10 cellular contexts compared by ENCODE assay signal in the genomic region with DNA sequence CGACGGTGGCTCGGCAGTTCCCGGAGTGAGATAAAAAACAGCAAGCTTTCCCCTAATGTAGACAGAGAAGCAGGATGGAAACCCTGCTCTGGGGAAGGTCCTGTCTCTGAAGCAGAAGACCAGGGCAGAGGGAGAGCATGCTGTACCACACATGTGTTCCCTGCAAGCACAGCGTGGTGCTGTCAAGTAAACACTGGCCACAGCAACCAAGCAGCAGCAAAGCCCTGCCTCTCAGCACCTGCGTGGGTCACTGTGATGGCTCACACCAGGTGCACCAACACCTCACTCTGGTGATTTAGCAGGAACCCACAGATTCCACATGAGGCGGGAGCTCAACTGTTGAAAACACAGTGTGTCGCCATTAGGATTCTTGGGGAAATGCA.
DNase-seq lines count a peak whose midpoint lies in the region; ATAC-seq and TF ChIP-seq lines count a peak whose summit lies in the region.
"Had no signal": no experiment of that assay in that cellular context is flagged by ENCODE, and none has a peak within 500 bp of the region (broad histone marks: within the 10 kb centered on the region; RNA-seq: fewer than 3 reads in every experiment).

No MANE protein-coding gene starts in this region.

- no peaks in the 10 kb centered on the region for H3K9me3 Mint-ChIP-seq in stimulated activated memory B cell treated with anti-CD40 and anti-IgM and Interleukin-4, amounts not matched to agents 10 μg/mL and 1 μg/mL and 100 μg/mL, for 72 hours

- H3K9me3 ChIP-seq in heart left ventricle: no peaks in the 10 kb centered on the region

- TF ChIP-seq POLR2A in heart left ventricle (IDR thresholded peaks at IDR 0.05): no peak

- intact Hi-C loops in heart left ventricle (cut with DNase I): loop anchor here in 4 of 10 donors (1.0 to 10.0 kb wide), 3 partner anchors 61 to 65 kb away; partner anchors contain the start of gene TXNDC5 (in 4 of the 4)

- DNase-seq in heart left ventricle (peak in 2 of 5 donors; percentile 33 to 66), HuH-7 (ENCODE audit: low spot score) (no peak), islet precursor cell (no peak)
- no peak for DNase-seq in activated T-cell treated with anti-CD3 and anti-CD28 coated beads, Interleukin-2, amount 50 U/mL, for 48 hours
- DNase-seq: stimulated activated CD4-positive, alpha-beta T cell treated with anti-CD3 and anti-CD28 coated beads, Interleukin-1b, Interleukin-23, amount 100 ng/mL, for 48 hours had no signal

- ATAC-seq in HG02642 (IDR thresholded peaks at IDR 0.05; ENCODE audit: poor library complexity, unreplicated experiment) (peak; percentile 64), SK-N-SH treated with all-trans-retinoic acid at 6 μM for 48 hours (peak; percentile 74), heart left ventricle (peak; percentile 41 to 92 (median 78)), GM19035 (IDR thresholded peaks at IDR 0.05; ENCODE audit: unreplicated experiment) (no peak)
- peak; percentile 58 for ATAC-seq in stimulated activated memory B cell treated with anti-CD40 and anti-IgM and Interleukin-4, amounts not matched to agents 10 μg/mL and 1 μg/mL and 100 μg/mL, for 72 hours

- 5 to 27% (median 22%) methylated on average over 5 to 8 of the region's 8 CpGs for WGBS in heart left ventricle, 4 donors

- no peaks in the 10 kb centered on the region for H3K36me3 Mint-ChIP-seq in stimulated activated memory B cell treated with anti-CD40 and anti-IgM and Interleukin-4, amounts not matched to agents 10 μg/mL and 1 μg/mL and 100 μg/mL, for 72 hours

- H3K4me3 ChIP-seq in heart left ventricle: peak overlapping the region in 6 of 12 donors; percentile 7 to 22 (median 18)

- peaks cover 19% of the 10 kb centered on the region for H3K27me3 Mint-ChIP-seq in stimulated activated memory B cell treated with anti-CD40 and anti-IgM and Interleukin-4, amounts not matched to agents 10 μg/mL and 1 μg/mL and 100 μg/mL, for 72 hours

- H3K4me3 Mint-ChIP-seq in stimulated activated memory B cell treated with anti-CD40 and anti-IgM and Interleukin-4, amounts not matched to agents 10 μg/mL and 1 μg/mL and 100 μg/mL, for 72 hours: peak overlapping the region; percentile 54
- H3K4me3 Mint-ChIP-seq: activated naive CD8-positive, alpha-beta T cell had no signal

- peak overlapping the region in 9 of 12 donors; percentile 5 to 74 (median 33) for H3K27ac ChIP-seq in heart left ventricle

- peaks cover 34% of the 10 kb centered on the region for H3K4me1 Mint-ChIP-seq in stimulated activated memory B cell treated with anti-CD40 and anti-IgM and Interleukin-4, amounts not matched to agents 10 μg/mL and 1 μg/mL and 100 μg/mL, for 72 hours

- no peaks in the 10 kb centered on the region for H3K36me3 ChIP-seq in heart left ventricle

- no peaks in the 10 kb centered on the region for H3K27me3 ChIP-seq in heart left ventricle

- H3K27ac Mint-ChIP-seq in stimulated activated memory B cell treated with anti-CD40 and anti-IgM and Interleukin-4, amounts not matched to agents 10 μg/mL and 1 μg/mL and 100 μg/mL, for 72 hours: peak overlapping the region; percentile 48
- H3K27ac Mint-ChIP-seq: activated naive CD8-positive, alpha-beta T cell had no signal

- no peak for TF ChIP-seq CTCF in heart left ventricle (IDR thresholded peaks at IDR 0.05)

- peaks cover 0 to 28% (median 16%) of the 10 kb centered on the region in 12 donors for H3K4me1 ChIP-seq in heart left ventricle

TF ChIP-seq in SK-N-SH treated with all-trans-retinoic acid at 6 μM for 48 hours, 23 proteins besides CTCF, POLR2A, EP300 and RAD21:
- TF ChIP-seq BACH2 (CRISPR knock-in tag; IDR thresholded peaks at IDR 0.05; ENCODE audit: borderline replicate concordance) (no peak), ISL1 (CRISPR knock-in tag; IDR thresholded peaks at IDR 0.05) (no peak), ARNTL (CRISPR knock-in tag; IDR thresholded peaks at IDR 0.05; ENCODE audit: borderline replicate concordance, low read depth) (no peak), ZFP30 (CRISPR knock-in tag; IDR thresholded peaks at IDR 0.05) (no peak)
TF ChIP-seq in SK-N-SH treated with all-trans-retinoic acid at 6 μM for 48 hours: peak in this region for 0.
